ENCODE assay signal across 34 cellular contexts in the genomic region with DNA sequence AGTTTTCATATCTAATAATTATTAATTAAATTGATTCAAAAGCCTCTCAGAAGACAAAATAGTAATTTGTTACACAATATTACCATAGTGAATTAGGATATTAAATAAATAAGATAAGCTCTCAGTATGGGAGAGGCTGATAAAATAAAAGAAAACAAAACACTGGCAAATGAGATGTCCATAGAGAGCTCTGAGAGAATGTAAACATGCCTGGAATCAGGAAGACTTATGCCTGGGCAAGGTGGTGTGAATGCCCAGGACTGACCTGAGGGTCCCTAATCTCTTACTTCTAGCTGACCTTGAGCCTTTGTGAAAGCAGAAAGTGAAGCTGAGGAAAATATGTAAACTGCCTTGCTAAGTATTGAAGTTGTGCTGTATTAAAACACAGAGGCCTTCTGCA.
"Had no signal": no experiment of that assay in that cellular context is flagged by ENCODE, and none has a peak within 500 bp of the region (broad histone marks: within the 10 kb centered on the region; RNA-seq: fewer than 3 reads in every experiment).

No MANE protein-coding gene starts in this region.

- H3K4me3 ChIP-seq: breast epithelium, gastrocnemius medialis, pancreas, prostate gland, skin epidermis, thyroid gland, upper lobe of left lung, vagina had no signal

- H3K27me3 Mint-ChIP-seq: activated CD4-positive, alpha-beta memory T cell treated with anti-CD3 and anti-CD28 coated beads, Interleukin-2, amount 10 ng/mL, durations not matched to agents 7 days and 5 days; activated CD4-positive, alpha-beta T cell treated with anti-CD3 and anti-CD28 coated beads, Interleukin-2, amount 10 ng/mL, durations not matched to agents 7 days and 5 days; activated naive CD8-positive, alpha-beta T cell treated with anti-CD3 and anti-CD28 coated beads, Interleukin-2, amount 50 U/mL, for 24 hours; activated T-cell treated with anti-CD3 and anti-CD28 coated beads, Interleukin-2, amount 50 U/mL, for 24 hours; activated T-helper 17 cell treated with anti-CD3 and anti-CD28 coated beads, Interleukin-2, amount 50 U/mL, for 72 hours; dendritic cell treated with granulocyte-macrophage colony-stimulating factor and Interleukin-4, amounts not matched to agents 40 ng/mL and 50 ng/mL, for 4 days; naive thymus-derived CD4-positive, alpha-beta T cell; stimulated activated memory B cell treated with anti-CD40 and anti-IgM and Interleukin-4, amounts not matched to agents 10 μg/mL and 1 μg/mL and 100 μg/mL, for 72 hours; stimulated activated naive CD8-positive, alpha-beta T cell treated with anti-CD3 and anti-CD28 coated beads, Interleukin-15, amount 100 ng/mL, for 72 hours had no signal

- H3K9me3 Mint-ChIP-seq: activated CD4-positive, alpha-beta memory T cell treated with anti-CD3 and anti-CD28 coated beads, Interleukin-2, amount 10 ng/mL, durations not matched to agents 7 days and 5 days; activated CD4-positive, alpha-beta T cell treated with anti-CD3 and anti-CD28 coated beads, Interleukin-2, amount 10 ng/mL, durations not matched to agents 7 days and 5 days; dendritic cell treated with granulocyte-macrophage colony-stimulating factor and Interleukin-4, amounts not matched to agents 40 ng/mL and 50 ng/mL, for 4 days had no signal

- H3K4me1 Mint-ChIP-seq: activated CD4-positive, alpha-beta memory T cell treated with anti-CD3 and anti-CD28 coated beads, Interleukin-2, amount 10 ng/mL, durations not matched to agents 7 days and 5 days; activated CD4-positive, alpha-beta T cell treated with anti-CD3 and anti-CD28 coated beads, Interleukin-2, amount 10 ng/mL, durations not matched to agents 7 days and 5 days; activated naive CD8-positive, alpha-beta T cell treated with anti-CD3 and anti-CD28 coated beads, Interleukin-2, amount 50 U/mL, for 24 hours; activated T-helper 17 cell treated with anti-CD3 and anti-CD28 coated beads, Interleukin-2, amount 50 U/mL, for 72 hours; naive thymus-derived CD4-positive, alpha-beta T cell; stimulated activated memory B cell treated with anti-CD40 and anti-IgM and Interleukin-4, amounts not matched to agents 10 μg/mL and 1 μg/mL and 100 μg/mL, for 72 hours; stimulated activated naive CD8-positive, alpha-beta T cell treated with anti-CD3 and anti-CD28 coated beads, Interleukin-15, amount 100 ng/mL, for 72 hours had no signal

- H3K36me3 ChIP-seq: breast epithelium, gastrocnemius medialis, pancreas, prostate gland, thyroid gland, upper lobe of left lung, vagina had no signal

- DNase-seq: activated CD4-positive, alpha-beta memory T cell treated with anti-CD3 and anti-CD28 coated beads, Interleukin-2, amount 10 ng/mL, durations not matched to agents 7 days and 5 days; activated CD4-positive, alpha-beta T cell treated with anti-CD3 and anti-CD28 coated beads for 1 hour; activated CD4-positive, alpha-beta T cell treated with anti-CD3 and anti-CD28 coated beads, Interleukin-2, amount 10 ng/mL, durations not matched to agents 7 days and 5 days; activated CD8-positive, alpha-beta memory T cell treated with anti-CD3 and anti-CD28 coated beads, Interleukin-2, amount 50 U/mL, for 48 hours; activated gamma-delta T cell treated with Interleukin-2 at 50 U/mL for 16 hours; activated naive CD4-positive, alpha-beta T cell treated with anti-CD3 and anti-CD28 coated beads, Interleukin-2, amount 50 U/mL, for 16 hours; activated naive CD8-positive, alpha-beta T cell treated with anti-CD3 and anti-CD28 coated beads, Interleukin-2, amount 50 U/mL, for 24 hours; activated T-cell treated with anti-CD3 and anti-CD28 coated beads, Interleukin-2, amount 50 U/mL, for 24 hours; amygdala; central memory CD4-positive, alpha-beta T cell; erythroblast; gastrocnemius medialis; glutamatergic neuron; islet precursor cell; left ventricle myocardium superior; midbrain; naive thymus-derived CD4-positive, alpha-beta T cell; nucleus accumbens; pancreas; retina; stimulated activated CD4-positive, alpha-beta T cell treated with anti-CD3 and anti-CD28 coated beads, Interleukin-4, amount 100 ng/mL, for 4 hours; stimulated activated CD8-positive, alpha-beta memory T cell treated with anti-CD3 and anti-CD28 coated beads, Interleukin-4, amount 100 ng/mL, for 48 hours; stimulated activated naive CD8-positive, alpha-beta T cell treated with anti-CD3 and anti-CD28 coated beads, Interleukin-15, amount 100 ng/mL, for 72 hours; T-helper 2 cell; thyroid gland; upper lobe of left lung had no signal

- H3K36me3 Mint-ChIP-seq: naive thymus-derived CD4-positive, alpha-beta T cell; stimulated activated memory B cell treated with anti-CD40 and anti-IgM and Interleukin-4, amounts not matched to agents 10 μg/mL and 1 μg/mL and 100 μg/mL, for 72 hours; WTC11 had no signal

- H3K27me3 ChIP-seq: breast epithelium, gastrocnemius medialis, pancreas, thyroid gland, upper lobe of left lung, vagina had no signal

- H3K27ac ChIP-seq: breast epithelium, gastrocnemius medialis, pancreas, prostate gland, skin epidermis, thyroid gland, upper lobe of left lung, vagina had no signal

- H3K27ac Mint-ChIP-seq: activated CD4-positive, alpha-beta memory T cell treated with anti-CD3 and anti-CD28 coated beads, Interleukin-2, amount 10 ng/mL, durations not matched to agents 7 days and 5 days; activated CD4-positive, alpha-beta T cell treated with anti-CD3 and anti-CD28 coated beads, Interleukin-2, amount 10 ng/mL, durations not matched to agents 7 days and 5 days; activated naive CD8-positive, alpha-beta T cell treated with anti-CD3 and anti-CD28 coated beads, Interleukin-2, amount 50 U/mL, for 24 hours; activated T-cell treated with anti-CD3 and anti-CD28 coated beads, Interleukin-2, amount 50 U/mL, for 24 hours; activated T-helper 17 cell treated with anti-CD3 and anti-CD28 coated beads, Interleukin-2, amount 50 U/mL, for 72 hours; dendritic cell treated with granulocyte-macrophage colony-stimulating factor and Interleukin-4, amounts not matched to agents 40 ng/mL and 50 ng/mL, for 4 days; naive thymus-derived CD4-positive, alpha-beta T cell; stimulated activated memory B cell treated with anti-CD40 and anti-IgM and Interleukin-4, amounts not matched to agents 10 μg/mL and 1 μg/mL and 100 μg/mL, for 72 hours had no signal

- H3K9me3 ChIP-seq: breast epithelium, gastrocnemius medialis, pancreas, prostate gland, thyroid gland, upper lobe of left lung, vagina had no signal

- H3K4me3 Mint-ChIP-seq: activated CD4-positive, alpha-beta memory T cell treated with anti-CD3 and anti-CD28 coated beads, Interleukin-2, amount 10 ng/mL, durations not matched to agents 7 days and 5 days; activated CD4-positive, alpha-beta T cell treated with anti-CD3 and anti-CD28 coated beads, Interleukin-2, amount 10 ng/mL, durations not matched to agents 7 days and 5 days; activated naive CD8-positive, alpha-beta T cell treated with anti-CD3 and anti-CD28 coated beads, Interleukin-2, amount 50 U/mL, for 24 hours; activated T-cell treated with anti-CD3 and anti-CD28 coated beads, Interleukin-2, amount 50 U/mL, for 24 hours; activated T-helper 17 cell treated with anti-CD3 and anti-CD28 coated beads, Interleukin-2, amount 50 U/mL, for 72 hours; dendritic cell treated with granulocyte-macrophage colony-stimulating factor and Interleukin-4, amounts not matched to agents 40 ng/mL and 50 ng/mL, for 4 days; naive thymus-derived CD4-positive, alpha-beta T cell; stimulated activated memory B cell treated with anti-CD40 and anti-IgM and Interleukin-4, amounts not matched to agents 10 μg/mL and 1 μg/mL and 100 μg/mL, for 72 hours; stimulated activated naive CD8-positive, alpha-beta T cell treated with anti-CD3 and anti-CD28 coated beads, Interleukin-15, amount 100 ng/mL, for 72 hours; WTC11 had no signal

- H3K4me1 ChIP-seq: breast epithelium, gastrocnemius medialis, prostate gland, thyroid gland, upper lobe of left lung, vagina had no signal
